Comparison of ENCODE assay signal across 17 cellular contexts in genomic region chr16:14608604-14609003, GRCh38. TPM values are rescaled to one million over a fixed set of nuclear protein-coding genes. Genes with fewer than 3 reads are reported as not detected.
DNase-seq lines count a peak whose midpoint lies in the region; ATAC-seq and TF ChIP-seq lines count a peak whose summit lies in the region.
"Had no signal": no experiment of that assay in that cellular context is flagged by ENCODE, and none has a peak within 500 bp of the region (broad histone marks: within the 10 kb centered on the region; RNA-seq: fewer than 3 reads in every experiment).

No MANE protein-coding gene starts in this region.

- TF ChIP-seq POLR2A in adrenal gland (IDR thresholded peaks at IDR 0.05) = no peak

- H3K9ac ChIP-seq in HUES6 (ENCODE audit: low read length) = no peak overlapping the region

- peak; percentile 13 for ATAC-seq in GM18498 (IDR thresholded peaks at IDR 0.05; ENCODE audit: unreplicated experiment)
- ATAC-seq: left lung had no signal

- TF ChIP-seq CTCF in adrenal gland (IDR thresholded peaks at IDR 0.05) = no peak

- WGBS in adrenal gland, 4 donors = 37 to 56% (median 46%) methylated on average over 6 of the region's 6 CpGs

- intact Hi-C loops in adrenal gland (cut with DNase I) = no loop called here

- H3K4me1 ChIP-seq in HUES6 (ENCODE audit: control insufficient read depth, insufficient read depth, low read length) (peaks cover 13% of the 10 kb centered on the region; the same call in 1 of the 2 replicates), adrenal gland (replicated peaks in 1 of 2) (no peaks in the 10 kb centered on the region)
- H3K4me1 ChIP-seq: left lung, thyroid gland had no signal

- H3K4me3 ChIP-seq in HUES6 (ENCODE audit: low read depth, low read length) (no peak overlapping the region), adrenal gland (no peak overlapping the region)
- H3K4me3 ChIP-seq: left lung, ovary, skin epidermis, thyroid gland had no signal

- H3K9me3 ChIP-seq in HUES6 (ENCODE audit: control insufficient read depth, insufficient read depth, low read depth, low read length) = no peaks in the 10 kb centered on the region
- no peaks in the 10 kb centered on the region for H3K9me3 ChIP-seq in adrenal gland (replicated peaks in 1 of 3)
- H3K9me3 ChIP-seq: left lung, ovary, thyroid gland had no signal

- H3K36me3 ChIP-seq in HUES6 (ENCODE audit: control insufficient read depth, insufficient read depth, low read length) (peaks cover 85% of the 10 kb centered on the region), adrenal gland (replicated peaks in 1 of 2) (peaks cover 0 to 83% of the 10 kb centered on the region in 2 donors)
- H3K36me3 ChIP-seq: ovary had no signal

- H3K27ac ChIP-seq in HUES6 (ENCODE audit: low read depth, low read length) (peak overlapping the region; percentile 66; the same call in 1 of the 2 replicates), adrenal gland (peak overlapping the region in 1 of 5 donors; percentile 62)
- H3K27ac ChIP-seq: left lung, ovary, thyroid gland, VCaP had no signal

- H3K27me3 ChIP-seq in HUES6 (ENCODE audit: control insufficient read depth, insufficient read depth, low read length) (no peaks in the 10 kb centered on the region), adrenal gland (no peaks in the 10 kb centered on the region)
- H3K27me3 ChIP-seq: left lung, ovary, thyroid gland had no signal

- DNase-seq in adrenal gland = peak in 5 of 7 donors; percentile 34 to 69 (median 38)
- peak; percentile 43 for DNase-seq in pons (ENCODE audit: low spot score)
- DNase-seq in EL = no peak
- DNase-seq in AML-193 (lab: John Stamatoyannopoulos, UW) = no peak
- no peak for DNase-seq in kidney tubule cell (ENCODE audit: low spot score)
- DNase-seq: CD4-positive, alpha-beta memory T cell; DND-41; left lung; NCI-H2029 treated with DMSO at 0.1 percent for 48 hours; NCI-H526 treated with DMSO at 0.1 percent for 48 hours; ovary; RPMI8226; thyroid gland had no signal

RNA-seq across cellular contexts. Expression of gene PARN, which starts 21.5 kb away (rescaled TPM):
- total RNA-seq in adrenal gland = 100 to 1,000 TPM in 1 of 8 donors, 10 to 100 TPM in 7; 30.8 to 121 (median 36.8) TPM
- 10 to 100 TPM; 11.7 to 60.2 (median 15.1) TPM for polyA plus RNA-seq in adrenal gland

RNA-seq across cellular contexts. Expression of gene BFAR, which starts 24.1 kb away (rescaled TPM):
- 10 to 100 TPM; 43.6 to 75.8 (median 59.4) TPM for total RNA-seq in adrenal gland
- 10 to 100 TPM; 20.3 to 51.3 (median 33.5) TPM for polyA plus RNA-seq in adrenal gland

Comparison
In these comparisons a context has a peak if more than half of its experiments do, and no peak if none do; other contexts are left out.
1. DNase-seq: peak in adrenal gland (5 of 7) and pons (single experiment); none in EL (single experiment), AML-193 (0 of 2) and kidney tubule cell (single experiment).